ENCODE assay signal across 8 cellular contexts in the genomic region with DNA sequence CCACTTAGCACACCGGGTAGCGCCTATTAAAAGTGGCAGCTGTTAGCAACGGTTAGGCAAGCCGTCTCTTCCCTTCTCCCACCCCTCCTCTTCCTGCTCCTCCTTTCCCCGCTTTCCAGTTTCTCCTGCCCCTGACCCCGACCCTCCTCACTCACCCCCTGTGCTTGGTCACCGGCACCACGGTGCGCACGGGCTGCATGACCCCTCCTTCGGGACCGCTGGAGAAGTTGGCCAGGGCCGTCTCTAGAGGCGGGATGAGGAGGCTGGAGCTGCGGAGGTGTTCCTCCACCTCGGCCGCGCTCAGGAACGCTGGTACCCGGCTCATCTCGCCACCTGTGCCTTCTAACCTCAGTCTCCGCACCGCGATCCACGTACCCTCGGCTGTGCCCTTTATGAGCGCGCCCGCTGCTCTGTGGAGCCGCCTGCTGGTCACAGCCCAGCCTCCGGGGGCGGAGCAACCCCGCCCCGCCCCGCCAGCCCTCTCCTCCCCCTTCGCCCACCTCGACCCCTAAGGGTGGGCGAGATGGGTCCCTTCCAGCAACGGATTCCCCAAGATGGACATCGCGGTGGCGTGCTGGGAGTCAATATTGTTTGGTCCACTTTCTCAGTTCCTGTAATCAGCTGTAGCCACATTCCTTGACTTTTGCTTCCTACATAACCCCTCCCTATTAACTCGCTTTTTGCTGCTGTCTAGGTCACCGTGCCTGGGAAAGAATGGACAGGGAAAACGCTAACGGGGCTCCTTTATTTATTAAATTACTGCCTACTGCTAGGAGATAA. TPM values are rescaled to one million over a fixed set of nuclear protein-coding genes. Genes with fewer than 3 reads are reported as not detected.
A peak's percentile ranks its signal among the peaks of the same experiment; 100 is the strongest.
DNase-seq lines count a peak whose midpoint lies in the region; TF ChIP-seq lines count a peak whose summit lies in the region.

Gene CRYM, minus strand, starts transcription at position 364 of the 780 bp plus-strand sequence. Its CDS starts 39 bp downstream, at position 325.

- no peaks in the 10 kb centered on the region for H4K20me1 ChIP-seq in osteoblast (ENCODE audit: insufficient read depth, low read length)

- H3K36me3 ChIP-seq in HEK293 (ENCODE audit: control insufficient read depth in 2 of 2, insufficient read depth in 1 of 2, low read length in 2 of 2): no peaks in the 10 kb centered on the region
- H3K36me3 ChIP-seq in osteoblast (ENCODE audit: insufficient read depth, low read length): no peaks in the 10 kb centered on the region

- peaks cover 74% of the 10 kb centered on the region for H3K27me3 ChIP-seq in osteoblast (ENCODE audit: insufficient read depth, low read length)

- no peak within 1 kb of the TSS for H3K27ac ChIP-seq in HEK293 (ENCODE audit: extremely low read depth, low read depth, low read length)
- no peak within 1 kb of the TSS for H3K27ac ChIP-seq in osteoblast (ENCODE audit: low read depth, low read length)

- CTCF ChIA-PET in HEK293 (lab: Yijun Ruan, JAX): interaction anchor here (0.9 to 5.1 kb wide), 10 partner anchors 13 to 428 kb away, joined by 3 to 41 read pairs (median 4); no protein-coding TSS in a partner anchor

- no peaks in the 10 kb centered on the region for H3K79me2 ChIP-seq in osteoblast (ENCODE audit: insufficient read depth, low read length)

- H3K4me3 ChIP-seq in HEK293 (ENCODE audit: low read depth, low read length): peak within 1 kb of the TSS; percentile 47
- H3K4me3 ChIP-seq in osteoblast (ENCODE audit: insufficient read depth, low read length): peak within 1 kb of the TSS; percentile 67

- peak within 1 kb of the TSS; percentile 81 for H3K4me2 ChIP-seq in osteoblast (ENCODE audit: insufficient read depth, low read length)

- H3K4me1 ChIP-seq in HEK293 (ENCODE audit: control insufficient read depth, insufficient read depth, low read length): no peaks in the 10 kb centered on the region
- peaks cover 4% of the 10 kb centered on the region for H3K4me1 ChIP-seq in osteoblast (ENCODE audit: insufficient read depth, low read length)

- DNase-seq in DMS153 (lab: John Stamatoyannopoulos, UW) (peak; percentile 66), NCI-H510A (lab: John Stamatoyannopoulos, UW) (peak; percentile 86), germinal center (ENCODE audit: low spot score) (peak; percentile 88), osteoblast (ENCODE audit: insufficient read length, low spot score, missing footprints) (peak; percentile 93), amniotic stem cell (lab: John Stamatoyannopoulos, UW) (no peak)
- peak; percentile 67 to 77 for DNase-seq in activated T-cell treated with anti-CD3 and anti-CD28 coated beads, Interleukin-2, amount 50 U/mL, for 48 hours
- DNase-seq in NK-92 treated with Interleukin-12 subunit alpha and Interleukin-12 subunit beta, amount 100 ng/mL, for 24 hours (lab: John Stamatoyannopoulos, UW): no peak

- POLR2A ChIA-PET in HEK293 (lab: Yijun Ruan, JAX): no interaction called here

- H2AFZ ChIP-seq in osteoblast (ENCODE audit: low read length): peak within 1 kb of the TSS; percentile 93

- TF ChIP-seq CTCF in HEK293 (tag by site-specific recombination; IDR thresholded peaks at IDR 0.05) (peak; percentile 93), osteoblast (IDR thresholded peaks at IDR 0.05; ENCODE audit: extremely low read depth, low read depth, low read length) (peak; percentile 45)

- H3K9me3 ChIP-seq in HEK293 (ENCODE audit: control insufficient read depth, insufficient read depth, low read depth, low read length) (no peaks in the 10 kb centered on the region), osteoblast (ENCODE audit: low read depth, low read length) (no peaks in the 10 kb centered on the region)

TF ChIP-seq in HEK293, 187 proteins besides CTCF, POLR2A, EP300 and RAD21 (continues in another document):
- no peak for TF ChIP-seq RBAK (tag by site-specific recombination; IDR thresholded peaks at IDR 0.05)
- TF ChIP-seq SCRT1 (tag by site-specific recombination; IDR thresholded peaks at IDR 0.05; ENCODE audit: borderline replicate concordance): peak; percentile 78
- TF ChIP-seq ZNF449 (tag by site-specific recombination; IDR thresholded peaks at IDR 0.05): no peak
- TF ChIP-seq AEBP2 (tag by site-specific recombination; IDR thresholded peaks at IDR 0.05; ENCODE audit: borderline replicate concordance): no peak
- TF ChIP-seq ZNF2 (tag by site-specific recombination; IDR thresholded peaks at IDR 0.05): 0 out of 2 replicates have a peak, but pooled peaks have one; percentile 58
- TF ChIP-seq ZNF391 (tag by site-specific recombination; IDR thresholded peaks at IDR 0.05; ENCODE audit: borderline replicate concordance, low read depth): peak; percentile 57; the same call in 1 of the 2 replicates
- TF ChIP-seq MZF1 (tag by site-specific recombination; IDR thresholded peaks at IDR 0.05; ENCODE audit: borderline replicate concordance): no peak
- no peak for TF ChIP-seq ZNF324 (tag by site-specific recombination; IDR thresholded peaks at IDR 0.05)
- TF ChIP-seq SALL2 (tag by site-specific recombination; IDR thresholded peaks at IDR 0.05; ENCODE audit: borderline replicate concordance): no peak
- peak; percentile 32; the same call in 1 of the 2 replicates for TF ChIP-seq PBX3 (CRISPR knock-in tag; IDR thresholded peaks at IDR 0.05)
- TF ChIP-seq ZNF660 (tag by site-specific recombination; IDR thresholded peaks at IDR 0.05): no peak
- no peak for TF ChIP-seq ZNF610 (tag by site-specific recombination; IDR thresholded peaks at IDR 0.05; ENCODE audit: borderline replicate concordance)
- TF ChIP-seq ZBTB8A (tag by site-specific recombination; IDR thresholded peaks at IDR 0.05): peak; percentile 93
- no peak for TF ChIP-seq BCL6B (tag by site-specific recombination; IDR thresholded peaks at IDR 0.05)
- TF ChIP-seq ZNF404 (tag by site-specific recombination; IDR thresholded peaks at IDR 0.05): no peak
- TF ChIP-seq ZNF677 (tag by site-specific recombination; IDR thresholded peaks at IDR 0.05): no peak
- TF ChIP-seq, protein P1, sequence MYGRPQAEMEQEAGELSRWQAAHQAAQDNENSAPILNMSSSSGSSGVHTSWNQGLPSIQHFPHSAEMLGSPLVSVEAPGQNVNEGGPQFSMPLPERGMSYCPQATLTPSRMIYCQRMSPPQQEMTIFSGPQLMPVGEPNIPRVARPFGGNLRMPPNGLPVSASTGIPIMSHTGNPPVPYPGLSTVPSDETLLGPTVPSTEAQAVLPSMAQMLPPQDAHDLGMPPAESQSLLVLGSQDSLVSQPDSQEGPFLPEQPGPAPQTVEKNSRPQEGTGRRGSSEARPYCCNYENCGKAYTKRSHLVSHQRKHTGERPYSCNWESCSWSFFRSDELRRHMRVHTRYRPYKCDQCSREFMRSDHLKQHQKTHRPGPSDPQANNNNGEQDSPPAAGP (tag by site-specific recombination; IDR thresholded peaks at IDR 0.05): peak; percentile 53
- TF ChIP-seq KLF8 (tag by site-specific recombination; IDR thresholded peaks at IDR 0.05): 0 out of 2 replicates have a peak, but pooled peaks have one; percentile 58
- no peak for TF ChIP-seq OSR2 (tag by site-specific recombination; IDR thresholded peaks at IDR 0.05)
- TF ChIP-seq ZNF114 (tag by site-specific recombination; IDR thresholded peaks at IDR 0.05): no peak
- TF ChIP-seq ZBTB17 (tag by site-specific recombination; IDR thresholded peaks at IDR 0.05): peak; percentile 37; the same call in 1 of the 2 replicates
- TF ChIP-seq ZNF624 (tag by site-specific recombination; IDR thresholded peaks at IDR 0.05): no peak
- no peak for TF ChIP-seq ZNF571 (tag by site-specific recombination; IDR thresholded peaks at IDR 0.05)

RNA-seq across cellular contexts. Expression of gene CRYM, which starts in this region (rescaled TPM):
- total RNA-seq in osteoblast: 4.1 and 5.1 TPM in 2 replicates

Comparison
In these comparisons a context has a peak if more than half of its experiments do, and no peak if none do; other contexts are left out.
1. DNase-seq: peak in DMS153 (single experiment), NCI-H510A (single experiment), activated T-cell treated with anti-CD3 and anti-CD28 coated beads, Interleukin-2, amount 50 U/mL, for 48 hours (2 of 2), germinal center (single experiment) and osteoblast (single experiment); none in amniotic stem cell (single experiment) and NK-92 treated with Interleukin-12 subunit alpha and Interleukin-12 subunit beta, amount 100 ng/mL, for 24 hours (single experiment).